Comparison of ENCODE assay signal across 23 cellular contexts in the genomic region with DNA sequence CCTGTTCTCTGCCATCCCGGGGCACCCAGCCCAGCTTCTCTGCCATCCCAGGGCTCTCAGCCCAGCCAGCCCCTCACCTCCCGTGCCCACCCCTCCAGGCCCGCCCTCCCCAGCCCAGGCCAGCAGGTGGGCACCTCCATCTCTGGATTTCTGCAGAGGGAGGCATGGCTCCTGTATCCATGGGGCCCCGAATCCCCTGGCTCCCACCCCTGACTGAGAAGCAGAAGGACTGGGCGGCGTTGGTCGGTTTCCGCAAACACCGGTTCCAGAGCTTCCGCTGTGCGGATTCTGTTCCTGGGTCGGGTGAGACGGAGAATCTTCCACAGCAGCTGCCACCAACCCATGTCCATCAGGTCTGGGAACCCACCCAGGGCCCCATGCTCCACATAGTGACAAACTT.
DNase-seq lines count a peak whose midpoint lies in the region; ATAC-seq, FAIRE-seq and TF ChIP-seq lines count a peak whose summit lies in the region.
"Had no signal": no experiment of that assay in that cellular context is flagged by ENCODE, and none has a peak within 500 bp of the region (broad histone marks: within the 10 kb centered on the region; RNA-seq: fewer than 3 reads in every experiment).

No MANE protein-coding gene starts in this region.

- H3K4me1 ChIP-seq in RWPE2 (ENCODE audit: insufficient read depth, poor library complexity, severe bottlenecking) (no peaks in the 10 kb centered on the region), kidney (ENCODE audit: control insufficient read depth in 1 of 2, insufficient read depth in 1 of 2, low read depth in 1 of 2, low read length in 2 of 2) (no peaks in the 10 kb centered on the region), upper lobe of right lung (peaks cover 2% of the 10 kb centered on the region)
- H3K4me1 ChIP-seq: A549, BE2C had no signal

- ATAC-seq in RWPE2 (ENCODE audit: low read depth) (no peak), upper lobe of right lung (no peak)
- ATAC-seq: A549; CD8-positive, alpha-beta T cell; HepG2 had no signal

- intact Hi-C loops in kidney (cut with DNase I) (no loop called here), posterior vena cava (cut with DNase I) (no loop called here), upper lobe of right lung (cut with DNase I) (no loop called here)

- no peak overlapping the region for H3K9ac ChIP-seq in kidney (ENCODE audit: low read length in 2 of 2)

- H3K36me3 ChIP-seq in RWPE2 (ENCODE audit: low read depth) (no peaks in the 10 kb centered on the region), kidney (ENCODE audit: control insufficient read depth in 1 of 2, insufficient read depth in 2 of 2, low read length in 2 of 2) (no peaks in the 10 kb centered on the region), upper lobe of right lung (no peaks in the 10 kb centered on the region)
- H3K36me3 ChIP-seq: BE2C had no signal

- H3K9me3 ChIP-seq in RWPE2 (ENCODE audit: severe bottlenecking) (peaks cover 3% of the 10 kb centered on the region), kidney (ENCODE audit: control insufficient read depth in 1 of 2, low read length in 2 of 2) (no peaks in the 10 kb centered on the region), upper lobe of right lung (no peaks in the 10 kb centered on the region)
- H3K9me3 ChIP-seq: A549, BE2C had no signal

- FAIRE-seq in kidney (lab: Jason Lieb, UNC) = no peak
- FAIRE-seq: A549, D721Med, G401.6, GM12891, GM19239, H1, HepG2, HTR-8/SVneo had no signal

- peak; percentile 44 for DNase-seq in RWPE2 (ENCODE audit: low spot score)
- DNase-seq in kidney = peak; percentile 56
- peak; percentile 76 for DNase-seq in posterior vena cava (ENCODE audit: low spot score)
- peak; percentile 53 for DNase-seq in upper lobe of right lung
- DNase-seq in T-helper 9 cell = no peak
- DNase-seq in NCI-H1930 (lab: John Stamatoyannopoulos, UW) = no peak
- DNase-seq: BE2C; CD8-positive, alpha-beta T cell; COR-L47; DMS153; DMS79 treated with DMSO at 0.1 percent for 48 hours; EL; HCEC 1CT; HFFc6 had no signal

- TF ChIP-seq CTCF in RWPE2 (IDR thresholded peaks at IDR 0.05; ENCODE audit: poor library complexity, severe bottlenecking) (no peak), kidney (IDR thresholded peaks at IDR 0.05; ENCODE audit: borderline replicate concordance, extremely low read depth, insufficient read depth) (no peak), upper lobe of right lung (IDR thresholded peaks at IDR 0.05) (no peak)

- H3K4me3 ChIP-seq in RWPE2 (ENCODE audit: severe bottlenecking) (no peak overlapping the region), kidney (ENCODE audit: low read length in 2 of 2) (no peak overlapping the region), upper lobe of right lung (no peak overlapping the region)
- H3K4me3 ChIP-seq: A549 had no signal

- H3K27ac ChIP-seq in RWPE2 (ENCODE audit: poor library complexity, severe bottlenecking) (no peak overlapping the region), kidney (ENCODE audit: low read depth in 2 of 2, low read length in 2 of 2) (no peak overlapping the region), upper lobe of right lung (no peak overlapping the region)
- H3K27ac ChIP-seq: A549, C4-2B had no signal

- H3K27me3 ChIP-seq in RWPE2 (ENCODE audit: insufficient read depth, poor library complexity, severe bottlenecking) (no peaks in the 10 kb centered on the region), upper lobe of right lung (no peaks in the 10 kb centered on the region)
- H3K27me3 ChIP-seq: BE2C had no signal

Comparison
In these comparisons a context has a peak if more than half of its experiments do, and no peak if none do; other contexts are left out.
1. DNase-seq: peak in RWPE2 (single experiment), kidney (single experiment), posterior vena cava (single experiment) and upper lobe of right lung (single experiment); none in T-helper 9 cell (single experiment) and NCI-H1930 (0 of 2).